In genomic region chr12:43723134-43723533, GRCh38 we compare ENCODE assay signal across 21 cellular contexts.
"Had no signal": no experiment of that assay in that cellular context is flagged by ENCODE, and none has a peak within 500 bp of the region (broad histone marks: within the 10 kb centered on the region; RNA-seq: fewer than 3 reads in every experiment).

No MANE protein-coding gene starts in this region.

- H3K9ac ChIP-seq: KMS-11 had no signal

- H3K27ac ChIP-seq: KMS-11, SJSA1, SK-N-MC had no signal

- H3K4me1 ChIP-seq: SJSA1 had no signal

- H3K4me2 ChIP-seq: KMS-11 had no signal

- DNase-seq: IMR-90, Kasumi-1, MM.1S, NCI-H1092 treated with DMSO at 0.1 percent for 48 hours, NCI-H1436, NCI-H187, NCI-H2029, NCI-H2081 treated with DMSO at 0.1 percent for 48 hours, NCI-H2171, NCI-H226, NCI-H446, NCI-H510A, NCI-H524 treated with DMSO at 0.1 percent for 48 hours, NCI-H69, NCI-H774, Right ventricle myocardium superior, RPMI8226, SIG-M5 had no signal

- H3K27me3 ChIP-seq: SJSA1 had no signal

- H3K9me3 ChIP-seq: SJSA1 had no signal

- H3K4me3 ChIP-seq: SJSA1, SK-N-MC had no signal

- H3K36me3 ChIP-seq: SJSA1 had no signal
